Comparison of ENCODE assay signal across 7 cellular contexts in genomic region chr3:125928816-125929545, GRCh38. TPM values are rescaled to one million over a fixed set of nuclear protein-coding genes. Genes with fewer than 3 reads are reported as not detected.
DNase-seq lines count a peak whose midpoint lies in the region; TF ChIP-seq lines count a peak whose summit lies in the region.
"Not testable (repeated sequence)": the region's sequence is repeated elsewhere in the genome, so short reads cannot be mapped to it uniquely, and the experiment has no call there.

No MANE protein-coding gene starts in this region.

- H3K36me3 ChIP-seq in esophagus squamous epithelium = not testable (repeated sequence)

- not testable (repeated sequence) for H3K9me3 Mint-ChIP-seq in mesothelial cell of epicardium

- H3K4me3 ChIP-seq in esophagus squamous epithelium = not testable (repeated sequence)

- H3K4me3 Mint-ChIP-seq in mesothelial cell of epicardium = not testable (repeated sequence)

- not testable (repeated sequence) for H3K9me3 ChIP-seq in esophagus squamous epithelium

- TF ChIP-seq POLR2A in esophagus squamous epithelium (IDR thresholded peaks at IDR 0.05) = not testable (repeated sequence)

- peak; percentile 62; the same call in 1 of the 2 replicates for TF ChIP-seq CTCF in GM12874 (IDR thresholded peaks at IDR 0.05; ENCODE audit: insufficient read depth, low read depth, low read length)
- TF ChIP-seq CTCF in esophagus squamous epithelium (IDR thresholded peaks at IDR 0.05) = peak; percentile 33 to 80 (median 66)
- TF ChIP-seq CTCF in mesothelial cell of epicardium (IDR thresholded peaks at IDR 0.05; ENCODE audit: unreplicated experiment) = peak; percentile 65

- DNase-seq in NCI-H2081 treated with DMSO at 0.1 percent for 48 hours (lab: John Stamatoyannopoulos, UW) (peak; percentile 46), T-helper 9 cell (peak; percentile 61), mesothelial cell of epicardium (ENCODE audit: low spot score in 2 of 2, unreplicated experiment in 2 of 2) (peak in 1 of 2 experiments; percentile 77)
- peak; percentile 24 to 48 (median 35) for DNase-seq in activated naive CD4-positive, alpha-beta T cell (lab: John Stamatoyannopoulos, UW)
- DNase-seq in esophagus squamous epithelium (lab: John Stamatoyannopoulos, UW) = not testable (repeated sequence)
- peak; percentile 73 to 78 for DNase-seq in stimulated activated CD4-positive, alpha-beta T cell treated with anti-CD3 and anti-CD28 coated beads, Interleukin-2, amount 100 ng/mL, for 24 hours

- not testable (repeated sequence) for H3K27ac Mint-ChIP-seq in mesothelial cell of epicardium

- not testable (repeated sequence) for H3K4me1 Mint-ChIP-seq in mesothelial cell of epicardium

- not testable (repeated sequence) for H3K27me3 ChIP-seq in esophagus squamous epithelium

- H3K4me1 ChIP-seq in esophagus squamous epithelium = peaks cover 0 to 10% (median 0%) of the 10 kb centered on the region in 3 donors

- intact Hi-C loops in esophagus squamous epithelium (cut with DNase I) = not testable (repeated sequence)

- H3K27me3 Mint-ChIP-seq in mesothelial cell of epicardium (ENCODE audit: low read depth) = not testable (repeated sequence)

- not testable (repeated sequence) for H3K27ac ChIP-seq in esophagus squamous epithelium

- 17 to 27% methylated on average over 16 to 18 of the region's 21 CpGs for WGBS in esophagus squamous epithelium, 2 donors

- not testable (repeated sequence) for H3K36me3 Mint-ChIP-seq in mesothelial cell of epicardium

RNA-seq across cellular contexts. Expression of gene ROPN1B, which starts 40.0 kb away (rescaled TPM):
- total RNA-seq in esophagus squamous epithelium = not detected
- not detected in 3 replicates for total RNA-seq in mesothelial cell of epicardium
